In the genomic region with DNA sequence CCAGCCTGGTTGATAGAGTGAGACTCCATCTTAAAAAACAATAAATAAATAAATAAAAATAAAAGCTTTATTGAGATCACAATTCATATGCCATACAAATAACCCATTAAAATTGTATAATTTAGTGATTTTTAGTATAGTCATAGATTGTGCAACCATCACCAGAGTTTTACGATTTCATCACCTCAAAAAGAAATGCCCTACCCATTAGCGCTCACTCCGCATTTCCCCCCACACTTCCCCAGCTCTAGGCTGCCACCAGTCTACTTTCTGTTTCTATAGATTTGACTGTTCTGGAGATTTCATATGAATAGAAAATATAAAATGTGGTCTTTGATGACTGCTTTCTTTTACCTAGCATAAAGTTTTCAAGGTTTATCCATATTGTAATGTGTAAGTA, we compare ENCODE assay signal across 1 cellular context.
TF ChIP-seq lines count a peak whose summit lies in the region.

No MANE protein-coding gene starts in this region.

TF ChIP-seq in K562, 482 proteins besides CTCF, POLR2A, EP300 and RAD21:
- no peak for TF ChIP-seq CEBPG (CRISPR knock-in tag; IDR thresholded peaks at IDR 0.05)
- TF ChIP-seq CEBPG (tag; conservative IDR thresholded peaks at IDR 0.05 in 1 of 2, IDR thresholded peaks at IDR 0.05 in 1 of 2): peak in 1 of 2 experiments; percentile 19; a peak in 1 of 4 replicates
- TF ChIP-seq CEBPB (tag; IDR thresholded peaks at IDR 0.05): peak; percentile 10; the same call in 1 of the 2 replicates
- TF ChIP-seq RBM17 (IDR thresholded peaks at IDR 0.05; ENCODE audit: borderline replicate concordance, low read depth, low read length): no peak
- no peak for TF ChIP-seq RNF2 (IDR thresholded peaks at IDR 0.05)
- TF ChIP-seq DDX20 (tag; IDR thresholded peaks at IDR 0.05; ENCODE audit: low read depth): no peak
- no peak for TF ChIP-seq FOXK2 (conservative IDR thresholded peaks at IDR 0.05 in 1 of 2, IDR thresholded peaks at IDR 0.05 in 1 of 2; ENCODE audit: low read depth in 2 of 2)
- TF ChIP-seq ZNF584 (CRISPR knock-in tag; IDR thresholded peaks at IDR 0.05; ENCODE audit: low read depth): no peak
- TF ChIP-seq, protein P1, sequence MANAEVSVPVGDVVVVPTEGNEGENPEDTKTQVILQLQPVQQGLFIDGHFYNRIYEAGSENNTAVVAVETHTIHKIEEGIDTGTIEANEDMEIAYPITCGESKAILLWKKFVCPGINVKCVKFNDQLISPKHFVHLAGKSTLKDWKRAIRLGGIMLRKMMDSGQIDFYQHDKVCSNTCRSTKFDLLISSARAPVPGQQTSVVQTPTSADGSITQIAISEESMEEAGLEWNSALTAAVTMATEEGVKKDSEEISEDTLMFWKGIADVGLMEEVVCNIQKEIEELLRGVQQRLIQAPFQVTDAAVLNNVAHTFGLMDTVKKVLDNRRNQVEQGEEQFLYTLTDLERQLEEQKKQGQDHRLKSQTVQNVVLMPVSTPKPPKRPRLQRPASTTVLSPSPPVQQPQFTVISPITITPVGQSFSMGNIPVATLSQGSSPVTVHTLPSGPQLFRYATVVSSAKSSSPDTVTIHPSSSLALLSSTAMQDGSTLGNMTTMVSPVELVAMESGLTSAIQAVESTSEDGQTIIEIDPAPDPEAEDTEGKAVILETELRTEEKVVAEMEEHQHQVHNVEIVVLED (CRISPR knock-in tag; IDR thresholded peaks at IDR 0.05): no peak
- TF ChIP-seq, protein P2, sequence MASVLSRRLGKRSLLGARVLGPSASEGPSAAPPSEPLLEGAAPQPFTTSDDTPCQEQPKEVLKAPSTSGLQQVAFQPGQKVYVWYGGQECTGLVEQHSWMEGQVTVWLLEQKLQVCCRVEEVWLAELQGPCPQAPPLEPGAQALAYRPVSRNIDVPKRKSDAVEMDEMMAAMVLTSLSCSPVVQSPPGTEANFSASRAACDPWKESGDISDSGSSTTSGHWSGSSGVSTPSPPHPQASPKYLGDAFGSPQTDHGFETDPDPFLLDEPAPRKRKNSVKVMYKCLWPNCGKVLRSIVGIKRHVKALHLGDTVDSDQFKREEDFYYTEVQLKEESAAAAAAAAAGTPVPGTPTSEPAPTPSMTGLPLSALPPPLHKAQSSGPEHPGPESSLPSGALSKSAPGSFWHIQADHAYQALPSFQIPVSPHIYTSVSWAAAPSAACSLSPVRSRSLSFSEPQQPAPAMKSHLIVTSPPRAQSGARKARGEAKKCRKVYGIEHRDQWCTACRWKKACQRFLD (CRISPR knock-in tag; IDR thresholded peaks at IDR 0.05): no peak
